9 cellular contexts compared by ENCODE assay signal in genomic region chr19:55370305-55370988, GRCh38. TPM values are rescaled to one million over a fixed set of nuclear protein-coding genes. Genes with fewer than 3 reads are reported as not detected.
DNase-seq lines count a peak whose midpoint lies in the region; ATAC-seq and TF ChIP-seq lines count a peak whose summit lies in the region.
"Had no signal": no experiment of that assay in that cellular context is flagged by ENCODE, and none has a peak within 500 bp of the region (broad histone marks: within the 10 kb centered on the region; RNA-seq: fewer than 3 reads in every experiment).

TSS of gene IL11 (minus strand) at chr19:55370463. CDS start at chr19:55370310, 153 bp downstream.

- H3K36me3 ChIP-seq in BE2C: no peaks in the 10 kb centered on the region
- no peaks in the 10 kb centered on the region for H3K36me3 ChIP-seq in naive thymus-derived CD4-positive, alpha-beta T cell (ENCODE audit: control insufficient read depth in 2 of 3, insufficient read depth in 3 of 3, low read length in 3 of 3)
- H3K36me3 ChIP-seq: prostate gland had no signal

- H3K4me1 Mint-ChIP-seq in central memory CD8-positive, alpha-beta T cell: peaks cover 11% of the 10 kb centered on the region
- peaks cover 6 to 17% (median 12%) of the 10 kb centered on the region in 7 donors for H3K4me1 Mint-ChIP-seq in naive thymus-derived CD4-positive, alpha-beta T cell

- POLR2A ChIA-PET in naive thymus-derived CD4-positive, alpha-beta T cell (lab: Charles Lee): no interaction called here

- CTCF ChIA-PET in naive thymus-derived CD4-positive, alpha-beta T cell (lab: Charles Lee): no interaction called here

- DNase-seq in BE2C: no peak
- peak; percentile 86 for DNase-seq in M059J (ENCODE audit: low read depth)
- DNase-seq in central memory CD8-positive, alpha-beta T cell (ENCODE audit: low spot score in 2 of 2): no peak
- DNase-seq in naive thymus-derived CD4-positive, alpha-beta T cell: no peak
- no peak for DNase-seq in HPDE6-E6E7 (ENCODE audit: extremely low spot score)
- no peak for DNase-seq in cerebellum (ENCODE audit: low spot score)

- H3K4me3 ChIP-seq in BE2C (ENCODE audit: low read depth, low read length): peak within 1 kb of the TSS; percentile 46
- peak within 1 kb of the TSS; percentile 30 for H3K4me3 ChIP-seq in naive thymus-derived CD4-positive, alpha-beta T cell (ENCODE audit: low read length)

- H3K9me3 Mint-ChIP-seq in central memory CD8-positive, alpha-beta T cell: no peaks in the 10 kb centered on the region
- peaks cover 0 to 5% (median 0%) of the 10 kb centered on the region in 11 donors for H3K9me3 Mint-ChIP-seq in naive thymus-derived CD4-positive, alpha-beta T cell

- peaks cover 19% of the 10 kb centered on the region for H3K27me3 ChIP-seq in BE2C
- peaks cover 3 to 27% of the 10 kb centered on the region in 2 donors for H3K27me3 ChIP-seq in naive thymus-derived CD4-positive, alpha-beta T cell (ENCODE audit: control insufficient read depth in 2 of 2, insufficient read depth in 2 of 2, low read length in 2 of 2)

- no peak for ATAC-seq in central memory CD8-positive, alpha-beta T cell (replicated peaks; ENCODE audit: extremely low read depth, poor library complexity, severe bottlenecking)
- ATAC-seq in naive thymus-derived CD4-positive, alpha-beta T cell: no peak
- ATAC-seq in HG03025 (IDR thresholded peaks at IDR 0.05; ENCODE audit: low FRiP score, unreplicated experiment) (no peak), HG03175 (IDR thresholded peaks at IDR 0.05; ENCODE audit: unreplicated experiment) (no peak)

- TF ChIP-seq CTCF in BE2C (IDR thresholded peaks at IDR 0.05; ENCODE audit: low read depth, low read length): no peak

- peak within 1 kb of the TSS; percentile 75 for H3K4me3 Mint-ChIP-seq in central memory CD8-positive, alpha-beta T cell
- peak within 1 kb of the TSS; percentile 75 to 90 (median 78) for H3K4me3 Mint-ChIP-seq in naive thymus-derived CD4-positive, alpha-beta T cell

- intact Hi-C loops in naive thymus-derived CD4-positive, alpha-beta T cell (cut with micrococcal nuclease): no loop called here

- no peak within 1 kb of the TSS for H3K27ac Mint-ChIP-seq in central memory CD8-positive, alpha-beta T cell (ENCODE audit: low read depth)
- no peak within 1 kb of the TSS for H3K27ac Mint-ChIP-seq in naive thymus-derived CD4-positive, alpha-beta T cell

- no peaks in the 10 kb centered on the region for H3K9me3 ChIP-seq in BE2C
- H3K9me3 ChIP-seq in naive thymus-derived CD4-positive, alpha-beta T cell (ENCODE audit: control insufficient read depth in 2 of 3, low read length in 3 of 3): no peaks in the 10 kb centered on the region
- H3K9me3 ChIP-seq: prostate gland had no signal

- peaks cover 4% of the 10 kb centered on the region for H3K36me3 Mint-ChIP-seq in central memory CD8-positive, alpha-beta T cell (ENCODE audit: insufficient read depth)
- H3K36me3 Mint-ChIP-seq in naive thymus-derived CD4-positive, alpha-beta T cell: peaks cover 0 to 6% (median 4%) of the 10 kb centered on the region in 5 donors

- no peak within 1 kb of the TSS for H3K27ac ChIP-seq in naive thymus-derived CD4-positive, alpha-beta T cell (ENCODE audit: low read depth, low read length)
- H3K27ac ChIP-seq: prostate gland had no signal

- H3K27me3 Mint-ChIP-seq in central memory CD8-positive, alpha-beta T cell: peaks cover 65% of the 10 kb centered on the region
- peaks cover 30 to 57% (median 33%) of the 10 kb centered on the region in 5 donors for H3K27me3 Mint-ChIP-seq in naive thymus-derived CD4-positive, alpha-beta T cell

- peaks cover 9% of the 10 kb centered on the region for H3K4me1 ChIP-seq in BE2C
- no peaks in the 10 kb centered on the region for H3K4me1 ChIP-seq in naive thymus-derived CD4-positive, alpha-beta T cell (ENCODE audit: control insufficient read depth in 2 of 2, insufficient read depth in 2 of 2, low read length in 2 of 2)

RNA-seq across cellular contexts. Expression of gene IL11, which starts in this region (rescaled TPM):
- polyA plus RNA-seq in BE2C (2012; ENCODE audit: insufficient read depth, insufficient read length, low read depth): not detected
- 23.0 and 39.1 TPM in 2 replicates for total RNA-seq in M059J (2014; rRNA removed; shearing (Covaris generic))
- total RNA-seq in naive thymus-derived CD4-positive, alpha-beta T cell: under 1 TPM in 2 of 5 experiments, not detected in 3; 0.58 to 0.69 TPM
- polyA plus RNA-seq in naive thymus-derived CD4-positive, alpha-beta T cell: not detected
- total RNA-seq in cerebellum: 0.27 TPM

Comparison
In these comparisons a context has a peak if more than half of its experiments do, and no peak if none do; other contexts are left out.
1. RNA of gene IL11 (total RNA-seq): 23.0 to 39.1 TPM in M059J; 0.27 TPM in cerebellum (single experiment) and 0.58 to 0.69 TPM in naive thymus-derived CD4-positive, alpha-beta T cell; every median in the first group is over 10 times any median in the second.